In the genomic region with DNA sequence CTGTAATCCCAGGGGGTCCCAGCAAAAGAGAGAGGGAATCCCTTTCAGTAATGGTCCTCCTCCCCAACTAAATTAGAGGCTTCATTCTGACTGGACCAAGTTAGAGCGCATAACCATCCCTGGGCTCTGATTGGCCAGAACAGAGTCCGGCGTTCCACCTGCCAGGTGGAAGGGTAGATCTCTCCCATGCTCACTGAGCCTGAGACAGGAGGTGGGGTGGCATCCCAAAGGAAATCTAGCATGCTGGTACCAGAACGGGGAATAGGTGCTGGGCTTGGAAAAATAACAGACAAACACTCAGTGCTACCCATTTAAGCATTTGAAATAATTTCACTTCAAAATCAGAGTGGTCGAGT, we compare ENCODE assay signal across 19 cellular contexts. TPM values are rescaled to one million over a fixed set of nuclear protein-coding genes. Genes with fewer than 3 reads are reported as not detected.
DNase-seq lines count a peak whose midpoint lies in the region; ATAC-seq and TF ChIP-seq lines count a peak whose summit lies in the region.
"Had no signal": no experiment of that assay in that cellular context is flagged by ENCODE, and none has a peak within 500 bp of the region (broad histone marks: within the 10 kb centered on the region; RNA-seq: fewer than 3 reads in every experiment).

No MANE protein-coding gene starts in this region.

- H3K27me3 Mint-ChIP-seq in activated naive CD4-positive, alpha-beta T cell treated with anti-CD3 and anti-CD28 coated beads, Interleukin-2, amount 10 ng/mL, durations not matched to agents 7 days and 5 days: peaks cover 6% of the 10 kb centered on the region
- H3K27me3 Mint-ChIP-seq in CD8-positive, alpha-beta T cell (ENCODE audit: low read depth): no peaks in the 10 kb centered on the region

- no peak overlapping the region for H3K4me3 Mint-ChIP-seq in activated naive CD4-positive, alpha-beta T cell treated with anti-CD3 and anti-CD28 coated beads, Interleukin-2, amount 10 ng/mL, durations not matched to agents 7 days and 5 days
- H3K4me3 Mint-ChIP-seq in CD8-positive, alpha-beta T cell: no peak overlapping the region
- H3K4me3 Mint-ChIP-seq: central memory CD8-positive, alpha-beta T cell had no signal

- H3K27me3 ChIP-seq in CD8-positive, alpha-beta T cell (ENCODE audit: insufficient read depth, low read length): no peaks in the 10 kb centered on the region
- H3K27me3 ChIP-seq: MG63 had no signal

- intact Hi-C loops in CD8-positive, alpha-beta T cell (cut with DNase I, micrococcal nuclease): no loop called here

- H3K4me1 Mint-ChIP-seq in activated naive CD4-positive, alpha-beta T cell treated with anti-CD3 and anti-CD28 coated beads, Interleukin-2, amount 10 ng/mL, durations not matched to agents 7 days and 5 days: peaks cover 19% of the 10 kb centered on the region
- peaks cover 9% of the 10 kb centered on the region for H3K4me1 Mint-ChIP-seq in CD8-positive, alpha-beta T cell (ENCODE audit: low read depth)
- H3K4me1 Mint-ChIP-seq: central memory CD8-positive, alpha-beta T cell had no signal

- H3K27ac Mint-ChIP-seq in activated naive CD4-positive, alpha-beta T cell treated with anti-CD3 and anti-CD28 coated beads, Interleukin-2, amount 50 U/mL, for 72 hours: peak overlapping the region; percentile 29 to 83
- no peak overlapping the region for H3K27ac Mint-ChIP-seq in activated naive CD4-positive, alpha-beta T cell treated with anti-CD3 and anti-CD28 coated beads, Interleukin-2, amount 10 ng/mL, durations not matched to agents 7 days and 5 days
- no peak overlapping the region for H3K27ac Mint-ChIP-seq in CD8-positive, alpha-beta T cell

- no peaks in the 10 kb centered on the region for H3K9me3 ChIP-seq in CD8-positive, alpha-beta T cell (ENCODE audit: low read length)
- H3K9me3 ChIP-seq: MG63 had no signal

- ATAC-seq in activated naive CD4-positive, alpha-beta T cell treated with anti-CD3 and anti-CD28 coated beads, Interleukin-2, amount 50 U/mL, for 72 hours: no peak
- ATAC-seq in GM21717 (IDR thresholded peaks at IDR 0.05; ENCODE audit: unreplicated experiment): peak; percentile 10
- ATAC-seq in HG03175 (IDR thresholded peaks at IDR 0.05; ENCODE audit: unreplicated experiment): peak; percentile 26
- ATAC-seq in CD8-positive, alpha-beta T cell: no peak
- no peak for ATAC-seq in esophagus mucosa
- ATAC-seq: psoas muscle had no signal

- CTCF ChIA-PET in activated naive CD4-positive, alpha-beta T cell treated with anti-CD3 and anti-CD28 coated beads, Interleukin-2, amount 10 ng/mL, durations not matched to agents 7 days and 5 days (lab: Charles Lee): interaction anchor here (0.8 kb wide), 1 partner anchor 278 kb away, joined by 3 read pairs; no protein-coding TSS in a partner anchor
- CTCF ChIA-PET in CD8-positive, alpha-beta T cell (lab: Charles Lee): no interaction called here

- no peak for DNase-seq in activated naive CD4-positive, alpha-beta T cell treated with anti-CD3 and anti-CD28 coated beads, Interleukin-2, amount 50 U/mL, for 72 hours (ENCODE audit: low spot score in 2 of 2)
- no peak for DNase-seq in activated naive CD4-positive, alpha-beta T cell treated with anti-CD3 and anti-CD28 coated beads, Interleukin-2, amount 10 ng/mL, durations not matched to agents 7 days and 5 days
- DNase-seq in dedifferentiated amniotic fluid mesenchymal stem cell (ENCODE audit: extremely low spot score) (no peak), NCI-H1436 (lab: John Stamatoyannopoulos, UW) (no peak)
- no peak for DNase-seq in CD8-positive, alpha-beta T cell
- DNase-seq: activated effector memory CD4-positive, alpha-beta T cell treated with Interleukin-2 at 50 U/mL for 16 hours; amygdala; EL; foreskin fibroblast; MG63; NCI-H2081 treated with DMSO at 0.1 percent for 48 hours; NCI-H524 treated with DMSO at 0.1 percent for 48 hours; psoas muscle; spleen; stomach had no signal

- peaks cover 10 to 12% of the 10 kb centered on the region in 2 donors for H3K9me3 Mint-ChIP-seq in activated naive CD4-positive, alpha-beta T cell treated with anti-CD3 and anti-CD28 coated beads, Interleukin-2, amount 50 U/mL, for 72 hours
- H3K9me3 Mint-ChIP-seq in activated naive CD4-positive, alpha-beta T cell treated with anti-CD3 and anti-CD28 coated beads, Interleukin-2, amount 10 ng/mL, durations not matched to agents 7 days and 5 days: peaks cover 17% of the 10 kb centered on the region
- peaks cover 3% of the 10 kb centered on the region for H3K9me3 Mint-ChIP-seq in CD8-positive, alpha-beta T cell
- H3K9me3 Mint-ChIP-seq: central memory CD8-positive, alpha-beta T cell had no signal

- peaks cover 9 to 21% of the 10 kb centered on the region in 2 donors for H3K36me3 Mint-ChIP-seq in activated naive CD4-positive, alpha-beta T cell treated with anti-CD3 and anti-CD28 coated beads, Interleukin-2, amount 50 U/mL, for 72 hours
- H3K36me3 Mint-ChIP-seq in activated naive CD4-positive, alpha-beta T cell treated with anti-CD3 and anti-CD28 coated beads, Interleukin-2, amount 10 ng/mL, durations not matched to agents 7 days and 5 days: no peaks in the 10 kb centered on the region
- H3K36me3 Mint-ChIP-seq in CD8-positive, alpha-beta T cell: no peaks in the 10 kb centered on the region

- H3K4me3 ChIP-seq in CD8-positive, alpha-beta T cell (ENCODE audit: low read depth, low read length): no peak overlapping the region
- H3K4me3 ChIP-seq: MG63, psoas muscle, spleen, stomach had no signal

- TF ChIP-seq CTCF in CD8-positive, alpha-beta T cell (IDR thresholded peaks at IDR 0.05): no peak

- POLR2A ChIA-PET in CD8-positive, alpha-beta T cell (lab: Charles Lee): no interaction called here

- H3K4me1 ChIP-seq in CD8-positive, alpha-beta T cell (ENCODE audit: insufficient read depth, low read length): no peaks in the 10 kb centered on the region
- H3K4me1 ChIP-seq: psoas muscle, stomach had no signal

- no peaks in the 10 kb centered on the region for H3K36me3 ChIP-seq in CD8-positive, alpha-beta T cell (ENCODE audit: insufficient read depth, low read length)
- H3K36me3 ChIP-seq: MG63, spleen, stomach had no signal

- no peak overlapping the region for H3K27ac ChIP-seq in CD8-positive, alpha-beta T cell (ENCODE audit: low read depth, low read length)
- H3K27ac ChIP-seq: psoas muscle, stomach had no signal

RNA-seq across cellular contexts. Expression of a gene that starts 21.0 kb away (rescaled TPM):
- 1 to 10 TPM; 4.2 to 8.1 TPM for total RNA-seq in activated naive CD4-positive, alpha-beta T cell treated with anti-CD3 and anti-CD28 coated beads, Interleukin-2, amount 50 U/mL, for 72 hours
- total RNA-seq in CD8-positive, alpha-beta T cell: 1 to 10 TPM; 4.7 to 5.6 TPM
- total RNA-seq in esophagus mucosa: 1.6 TPM

Comparison
In these comparisons a context has a peak if more than half of its experiments do, and no peak if none do; other contexts are left out.
1. H3K27ac Mint-ChIP-seq: peak in activated naive CD4-positive, alpha-beta T cell treated with anti-CD3 and anti-CD28 coated beads, Interleukin-2, amount 50 U/mL, for 72 hours (2 of 2); none in activated naive CD4-positive, alpha-beta T cell treated with anti-CD3 and anti-CD28 coated beads, Interleukin-2, amount 10 ng/mL, durations not matched to agents 7 days and 5 days (single experiment) and CD8-positive, alpha-beta T cell (single experiment).
2. ATAC-seq: peak in GM21717 (single experiment) and HG03175 (single experiment); none in activated naive CD4-positive, alpha-beta T cell treated with anti-CD3 and anti-CD28 coated beads, Interleukin-2, amount 50 U/mL, for 72 hours (0 of 2), CD8-positive, alpha-beta T cell (single experiment) and esophagus mucosa (single experiment).